1 cellular context compared by ENCODE assay signal in the genomic region with DNA sequence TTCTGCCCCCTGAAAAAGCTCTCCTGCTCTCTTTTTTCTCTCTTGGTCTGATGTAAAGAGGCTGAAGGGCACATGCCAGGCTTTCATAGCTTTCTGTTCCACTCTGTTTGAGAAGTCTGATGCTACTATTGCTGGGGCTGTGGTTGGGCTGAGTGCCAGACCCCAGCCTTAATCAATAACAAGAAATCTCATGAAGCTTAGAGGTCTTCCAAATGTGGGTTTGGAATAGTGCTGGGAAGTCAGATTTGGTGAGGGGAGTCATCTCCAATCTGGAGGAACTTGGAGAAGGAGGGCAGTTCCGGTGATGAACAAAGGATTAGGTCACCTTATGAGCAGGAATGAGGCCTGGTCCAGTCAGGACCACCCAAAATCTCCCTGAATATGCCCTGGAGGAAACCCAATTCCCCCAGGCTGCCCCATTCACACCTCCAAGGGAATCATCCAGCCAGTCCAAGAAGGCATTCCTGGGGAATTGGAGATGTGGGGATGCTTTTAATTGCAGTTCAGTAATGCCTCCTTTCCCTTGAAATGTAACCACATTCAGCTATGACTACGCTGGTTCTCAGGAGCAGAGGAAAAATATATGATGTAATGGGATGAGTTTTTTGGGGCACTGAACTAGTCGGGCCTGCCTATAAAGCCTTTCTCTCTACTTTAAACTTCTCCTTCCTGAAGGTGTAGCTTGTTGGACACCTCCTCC.
A peak's percentile ranks its signal among the peaks of the same experiment; 100 is the strongest.
TF ChIP-seq lines count a peak whose summit lies in the region.

No MANE protein-coding gene starts in this region.

TF ChIP-seq in GM12878, 131 proteins besides CTCF, POLR2A, EP300 and RAD21 (continued from another document):
- TF ChIP-seq BCL11A (IDR thresholded peaks at IDR 0.05; ENCODE audit: low read depth, low read length) = no peak
- TF ChIP-seq, protein P1, sequence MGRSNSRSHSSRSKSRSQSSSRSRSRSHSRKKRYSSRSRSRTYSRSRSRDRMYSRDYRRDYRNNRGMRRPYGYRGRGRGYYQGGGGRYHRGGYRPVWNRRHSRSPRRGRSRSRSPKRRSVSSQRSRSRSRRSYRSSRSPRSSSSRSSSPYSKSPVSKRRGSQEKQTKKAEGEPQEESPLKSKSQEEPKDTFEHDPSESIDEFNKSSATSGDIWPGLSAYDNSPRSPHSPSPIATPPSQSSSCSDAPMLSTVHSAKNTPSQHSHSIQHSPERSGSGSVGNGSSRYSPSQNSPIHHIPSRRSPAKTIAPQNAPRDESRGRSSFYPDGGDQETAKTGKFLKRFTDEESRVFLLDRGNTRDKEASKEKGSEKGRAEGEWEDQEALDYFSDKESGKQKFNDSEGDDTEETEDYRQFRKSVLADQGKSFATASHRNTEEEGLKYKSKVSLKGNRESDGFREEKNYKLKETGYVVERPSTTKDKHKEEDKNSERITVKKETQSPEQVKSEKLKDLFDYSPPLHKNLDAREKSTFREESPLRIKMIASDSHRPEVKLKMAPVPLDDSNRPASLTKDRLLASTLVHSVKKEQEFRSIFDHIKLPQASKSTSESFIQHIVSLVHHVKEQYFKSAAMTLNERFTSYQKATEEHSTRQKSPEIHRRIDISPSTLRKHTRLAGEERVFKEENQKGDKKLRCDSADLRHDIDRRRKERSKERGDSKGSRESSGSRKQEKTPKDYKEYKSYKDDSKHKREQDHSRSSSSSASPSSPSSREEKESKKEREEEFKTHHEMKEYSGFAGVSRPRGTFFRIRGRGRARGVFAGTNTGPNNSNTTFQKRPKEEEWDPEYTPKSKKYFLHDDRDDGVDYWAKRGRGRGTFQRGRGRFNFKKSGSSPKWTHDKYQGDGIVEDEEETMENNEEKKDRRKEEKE (IDR thresholded peaks at IDR 0.05) = no peak
- TF ChIP-seq, protein P2, sequence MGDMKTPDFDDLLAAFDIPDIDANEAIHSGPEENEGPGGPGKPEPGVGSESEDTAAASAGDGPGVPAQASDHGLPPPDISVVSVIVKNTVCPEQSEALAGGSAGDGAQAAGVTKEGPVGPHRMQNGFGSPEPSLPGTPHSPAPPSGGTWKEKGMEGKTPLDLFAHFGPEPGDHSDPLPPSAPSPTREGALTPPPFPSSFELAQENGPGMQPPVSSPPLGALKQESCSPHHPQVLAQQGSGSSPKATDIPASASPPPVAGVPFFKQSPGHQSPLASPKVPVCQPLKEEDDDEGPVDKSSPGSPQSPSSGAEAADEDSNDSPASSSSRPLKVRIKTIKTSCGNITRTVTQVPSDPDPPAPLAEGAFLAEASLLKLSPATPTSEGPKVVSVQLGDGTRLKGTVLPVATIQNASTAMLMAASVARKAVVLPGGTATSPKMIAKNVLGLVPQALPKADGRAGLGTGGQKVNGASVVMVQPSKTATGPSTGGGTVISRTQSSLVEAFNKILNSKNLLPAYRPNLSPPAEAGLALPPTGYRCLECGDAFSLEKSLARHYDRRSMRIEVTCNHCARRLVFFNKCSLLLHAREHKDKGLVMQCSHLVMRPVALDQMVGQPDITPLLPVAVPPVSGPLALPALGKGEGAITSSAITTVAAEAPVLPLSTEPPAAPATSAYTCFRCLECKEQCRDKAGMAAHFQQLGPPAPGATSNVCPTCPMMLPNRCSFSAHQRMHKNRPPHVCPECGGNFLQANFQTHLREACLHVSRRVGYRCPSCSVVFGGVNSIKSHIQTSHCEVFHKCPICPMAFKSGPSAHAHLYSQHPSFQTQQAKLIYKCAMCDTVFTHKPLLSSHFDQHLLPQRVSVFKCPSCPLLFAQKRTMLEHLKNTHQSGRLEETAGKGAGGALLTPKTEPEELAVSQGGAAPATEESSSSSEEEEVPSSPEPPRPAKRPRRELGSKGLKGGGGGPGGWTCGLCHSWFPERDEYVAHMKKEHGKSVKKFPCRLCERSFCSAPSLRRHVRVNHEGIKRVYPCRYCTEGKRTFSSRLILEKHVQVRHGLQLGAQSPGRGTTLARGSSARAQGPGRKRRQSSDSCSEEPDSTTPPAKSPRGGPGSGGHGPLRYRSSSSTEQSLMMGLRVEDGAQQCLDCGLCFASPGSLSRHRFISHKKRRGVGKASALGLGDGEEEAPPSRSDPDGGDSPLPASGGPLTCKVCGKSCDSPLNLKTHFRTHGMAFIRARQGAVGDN (IDR thresholded peaks at IDR 0.05) = no peak
- TF ChIP-seq, protein P3, sequence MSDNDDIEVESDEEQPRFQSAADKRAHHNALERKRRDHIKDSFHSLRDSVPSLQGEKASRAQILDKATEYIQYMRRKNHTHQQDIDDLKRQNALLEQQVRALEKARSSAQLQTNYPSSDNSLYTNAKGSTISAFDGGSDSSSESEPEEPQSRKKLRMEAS (IDR thresholded peaks at IDR 0.05; ENCODE audit: low read depth, low read length) = no peak
- TF ChIP-seq EED (IDR thresholded peaks at IDR 0.05; ENCODE audit: low read depth) = 0 out of 2 replicates have a peak, but pooled peaks have one; percentile 28
- peak; percentile 33; the same call in 1 of the 2 replicates for TF ChIP-seq ATF7 (IDR thresholded peaks at IDR 0.05; ENCODE audit: low read depth)
- no peak for TF ChIP-seq NR2F1 (conservative IDR thresholded peaks at IDR 0.05)
- TF ChIP-seq SREBF1 (IDR thresholded peaks at IDR 0.05; ENCODE audit: low read length) = no peak
TF ChIP-seq in GM12878: peak in this region for 4.
